In the genomic region with DNA sequence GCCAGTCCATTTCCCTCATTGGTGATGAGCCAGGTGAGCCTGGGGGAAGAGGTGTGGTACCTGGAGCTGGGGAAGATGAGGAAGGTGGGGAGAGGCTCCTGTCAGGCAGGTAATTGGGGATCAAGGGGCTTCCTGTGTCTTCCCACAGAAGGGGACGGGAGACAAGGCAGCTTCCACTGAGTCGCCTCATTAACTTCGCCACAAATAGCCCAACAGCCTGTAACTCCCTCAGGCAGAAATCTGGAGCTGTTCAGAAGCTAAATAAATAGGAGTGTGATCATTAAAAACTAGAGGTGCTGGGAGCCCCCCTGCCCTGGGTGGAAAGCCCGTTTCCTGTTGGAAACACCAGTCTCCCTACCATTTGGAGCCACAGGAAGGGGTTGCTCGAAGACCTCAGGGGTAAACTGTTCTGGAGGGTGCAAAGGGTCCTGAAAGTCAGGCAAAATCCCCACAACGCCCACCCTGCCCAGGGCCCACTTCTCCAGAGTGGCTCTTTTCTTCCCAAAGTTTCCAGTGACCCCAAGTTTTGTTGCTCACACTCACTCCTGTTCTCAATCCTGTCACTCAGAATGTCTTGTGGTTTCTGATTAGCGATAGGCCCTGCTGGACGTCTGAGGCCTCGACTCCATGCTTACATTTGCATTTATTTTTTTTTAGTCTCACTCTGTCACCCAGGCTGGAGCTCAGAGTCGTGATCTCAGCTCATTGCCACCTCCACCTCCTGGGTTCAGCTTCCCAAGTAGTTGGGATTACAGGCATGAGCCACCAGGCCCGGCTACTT, we compare ENCODE assay signal across 1 cellular context.
TF ChIP-seq lines count a peak whose summit lies in the region.

No MANE protein-coding gene starts in this region.

TF ChIP-seq in HEK293T, 16 proteins besides CTCF, POLR2A, EP300 and RAD21:
- TF ChIP-seq FOXM1 (IDR thresholded peaks at IDR 0.05; ENCODE audit: borderline replicate concordance) = no peak
- TF ChIP-seq ARNT (IDR thresholded peaks at IDR 0.05) = no peak
- TF ChIP-seq ZNF384 (IDR thresholded peaks at IDR 0.05) = no peak
- TF ChIP-seq ELF4 (IDR thresholded peaks at IDR 0.05) = no peak
- TF ChIP-seq, protein P1, sequence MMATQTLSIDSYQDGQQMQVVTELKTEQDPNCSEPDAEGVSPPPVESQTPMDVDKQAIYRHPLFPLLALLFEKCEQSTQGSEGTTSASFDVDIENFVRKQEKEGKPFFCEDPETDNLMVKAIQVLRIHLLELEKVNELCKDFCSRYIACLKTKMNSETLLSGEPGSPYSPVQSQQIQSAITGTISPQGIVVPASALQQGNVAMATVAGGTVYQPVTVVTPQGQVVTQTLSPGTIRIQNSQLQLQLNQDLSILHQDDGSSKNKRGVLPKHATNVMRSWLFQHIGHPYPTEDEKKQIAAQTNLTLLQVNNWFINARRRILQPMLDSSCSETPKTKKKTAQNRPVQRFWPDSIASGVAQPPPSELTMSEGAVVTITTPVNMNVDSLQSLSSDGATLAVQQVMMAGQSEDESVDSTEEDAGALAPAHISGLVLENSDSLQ (IDR thresholded peaks at IDR 0.05) = peak; percentile 77
- no peak for TF ChIP-seq SUZ12 (IDR thresholded peaks at IDR 0.05)
